In genomic region chr1:47224676-47225399, GRCh38 we compare ENCODE assay signal across 1 cellular context.
TF ChIP-seq lines count a peak whose summit lies in the region.

No MANE protein-coding gene starts in this region.

TF ChIP-seq in IMR-90, 13 proteins besides CTCF, POLR2A, EP300 and RAD21:
- no peak for TF ChIP-seq MAZ (IDR thresholded peaks at IDR 0.05; ENCODE audit: borderline replicate concordance, low read depth, low read length)
